ENCODE assay signal across 8 cellular contexts in the genomic region with DNA sequence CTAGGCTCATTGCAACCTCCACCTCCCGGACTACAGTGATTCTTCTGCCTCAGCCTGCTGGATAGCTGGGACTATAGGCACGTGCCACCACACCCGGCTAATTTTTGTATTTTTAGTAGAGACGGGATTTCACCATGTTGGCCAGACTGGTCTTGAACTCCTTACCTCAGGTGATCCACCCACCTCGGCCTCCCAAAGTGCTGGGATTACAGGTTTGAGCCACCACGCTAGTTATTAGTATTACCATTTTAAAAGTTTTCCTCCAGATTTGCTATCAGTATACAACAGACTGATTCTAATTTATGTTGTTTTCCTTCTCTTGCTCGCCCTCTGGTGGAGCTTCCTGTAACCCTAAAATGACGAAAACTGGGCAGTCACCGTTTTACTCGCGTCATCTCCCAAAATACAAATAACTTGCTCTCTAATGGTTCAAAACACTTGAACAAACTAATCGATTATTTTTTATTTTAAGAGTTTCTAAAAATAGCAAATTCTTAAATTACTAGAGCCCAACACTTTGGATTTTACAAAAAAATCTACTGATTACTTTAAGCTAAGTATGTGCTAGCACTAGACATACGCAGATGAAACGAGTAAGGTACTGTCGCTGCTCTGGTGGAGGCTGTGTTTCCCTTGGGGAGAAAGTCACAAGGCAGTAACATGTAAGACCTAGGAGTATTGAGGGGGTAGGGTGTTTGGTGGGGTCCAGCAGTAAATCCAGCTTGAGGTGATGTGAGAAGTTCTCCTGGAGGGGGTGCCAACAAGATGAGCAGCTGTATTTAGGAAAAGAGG.
DNase-seq lines count a peak whose midpoint lies in the region; ATAC-seq and TF ChIP-seq lines count a peak whose summit lies in the region.

No MANE protein-coding gene starts in this region.

- H3K36me3 Mint-ChIP-seq in activated CD8-positive, alpha-beta memory T cell treated with anti-CD3 and anti-CD28 coated beads, Interleukin-2, amount 10 ng/mL, durations not matched to agents 7 days and 5 days, result peaks cover 3% of the 10 kb centered on the region
- peaks cover under 1% of the 10 kb centered on the region for H3K36me3 Mint-ChIP-seq in endothelial cell (ENCODE audit: low read depth, unreplicated experiment)

- peak; percentile 65 for TF ChIP-seq CTCF in endothelial cell (IDR thresholded peaks at IDR 0.05; ENCODE audit: unreplicated experiment)

- H3K4me3 Mint-ChIP-seq in activated CD8-positive, alpha-beta memory T cell treated with anti-CD3 and anti-CD28 coated beads, Interleukin-2, amount 10 ng/mL, durations not matched to agents 7 days and 5 days, result no peak overlapping the region
- H3K4me3 Mint-ChIP-seq in endothelial cell (ENCODE audit: unreplicated experiment), result no peak overlapping the region

- H3K27me3 Mint-ChIP-seq in activated CD8-positive, alpha-beta memory T cell treated with anti-CD3 and anti-CD28 coated beads, Interleukin-2, amount 10 ng/mL, durations not matched to agents 7 days and 5 days, result peaks cover 3% of the 10 kb centered on the region
- peaks cover 4% of the 10 kb centered on the region for H3K27me3 Mint-ChIP-seq in endothelial cell (ENCODE audit: unreplicated experiment)

- ATAC-seq in GM18520 (IDR thresholded peaks at IDR 0.05; ENCODE audit: unreplicated experiment) (peak; percentile 45), HG03135 (IDR thresholded peaks at IDR 0.05; ENCODE audit: unreplicated experiment) (peak; percentile 80)
- ATAC-seq in activated CD8-positive, alpha-beta memory T cell treated with anti-CD3 and anti-CD28 coated beads, Interleukin-2, amount 10 ng/mL, durations not matched to agents 7 days and 5 days, result peak; percentile 79

- no peaks in the 10 kb centered on the region for H3K9me3 Mint-ChIP-seq in activated CD8-positive, alpha-beta memory T cell treated with anti-CD3 and anti-CD28 coated beads, Interleukin-2, amount 10 ng/mL, durations not matched to agents 7 days and 5 days (ENCODE audit: low read depth)
- no peaks in the 10 kb centered on the region for H3K9me3 Mint-ChIP-seq in endothelial cell (ENCODE audit: unreplicated experiment)

- no peak overlapping the region for H3K27ac Mint-ChIP-seq in activated CD8-positive, alpha-beta memory T cell treated with anti-CD3 and anti-CD28 coated beads, Interleukin-2, amount 10 ng/mL, durations not matched to agents 7 days and 5 days
- H3K27ac Mint-ChIP-seq in endothelial cell (ENCODE audit: unreplicated experiment), result no peak overlapping the region

- CTCF ChIA-PET in activated CD8-positive, alpha-beta memory T cell treated with anti-CD3 and anti-CD28 coated beads, Interleukin-2, amount 10 ng/mL, durations not matched to agents 7 days and 5 days (lab: Charles Lee), result interaction anchor here (0.6 to 2.8 kb wide), 27 partner anchors 10 to 1244 kb away, joined by 3 to 26 read pairs (median 4); no protein-coding TSS in a partner anchor

- H3K4me1 Mint-ChIP-seq in activated CD8-positive, alpha-beta memory T cell treated with anti-CD3 and anti-CD28 coated beads, Interleukin-2, amount 10 ng/mL, durations not matched to agents 7 days and 5 days, result peaks cover 8% of the 10 kb centered on the region
- H3K4me1 Mint-ChIP-seq in endothelial cell (ENCODE audit: unreplicated experiment), result peaks cover 4% of the 10 kb centered on the region

- DNase-seq in AG20443 (ENCODE audit: low spot score), result peak; percentile 66
- peak; percentile 73 for DNase-seq in NCI-H82 (lab: John Stamatoyannopoulos, UW)
- DNase-seq in activated CD8-positive, alpha-beta memory T cell treated with anti-CD3 and anti-CD28 coated beads, Interleukin-2, amount 10 ng/mL, durations not matched to agents 7 days and 5 days, result peak; percentile 81
- DNase-seq in endothelial cell (ENCODE audit: low spot score), result peak; percentile 40
- peak; percentile 73 for DNase-seq in myocyte (ENCODE audit: low read depth)
- DNase-seq in stimulated activated naive CD4-positive, alpha-beta T cell (lab: John Stamatoyannopoulos, UW), result peak; percentile 27 to 78 (median 63)

Comparison
In these comparisons a context has a peak if more than half of its experiments do, and no peak if none do; other contexts are left out.
1. Peak in every context shown above with its lines: DNase-seq and ATAC-seq.